ENCODE assay signal across 9 cellular contexts in the genomic region with DNA sequence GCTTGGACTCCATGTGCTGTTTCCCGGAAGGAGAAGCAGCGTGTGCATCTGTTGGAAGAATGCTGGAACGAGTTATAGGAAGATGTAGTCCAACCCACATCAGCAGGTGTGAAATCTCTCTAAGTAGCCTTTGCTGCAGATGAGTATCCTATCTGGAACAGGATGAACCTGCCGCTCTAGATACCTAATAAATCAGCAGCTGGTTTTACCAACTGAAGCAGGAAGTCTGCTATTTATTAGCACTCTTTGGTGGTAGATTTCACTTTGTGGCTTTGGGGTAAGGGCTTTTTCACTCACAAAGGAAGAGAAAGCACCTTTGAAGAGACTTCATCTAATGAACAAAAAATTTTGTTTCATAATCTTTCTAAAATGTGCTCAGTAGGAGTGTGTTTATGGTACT.
A peak's percentile ranks its signal among the peaks of the same experiment; 100 is the strongest.
DNase-seq lines count a peak whose midpoint lies in the region; ATAC-seq and TF ChIP-seq lines count a peak whose summit lies in the region.
"Had no signal": no experiment of that assay in that cellular context is flagged by ENCODE, and none has a peak within 500 bp of the region (broad histone marks: within the 10 kb centered on the region; RNA-seq: fewer than 3 reads in every experiment).

No MANE protein-coding gene starts in this region.

- H2AFZ ChIP-seq in DND-41 (ENCODE audit: low read depth, low read length): no peak overlapping the region

- ATAC-seq in DND-41 (ENCODE audit: insufficient read depth, low read depth): peak; percentile 86
- ATAC-seq in GM19328 (IDR thresholded peaks at IDR 0.05; ENCODE audit: unreplicated experiment): peak; percentile 82
- ATAC-seq in HG03103 (IDR thresholded peaks at IDR 0.05; ENCODE audit: low read depth, unreplicated experiment): peak; percentile 94

- H3K4me2 ChIP-seq in DND-41 (ENCODE audit: insufficient read depth, low read length): peak overlapping the region; percentile 54

- H3K27me3 ChIP-seq in DND-41 (ENCODE audit: insufficient read depth, low read length, poor library complexity): no peaks in the 10 kb centered on the region
- H3K27me3 ChIP-seq: Peyer's patch had no signal

- H3K27ac ChIP-seq in DND-41 (ENCODE audit: low read length) (peak overlapping the region; percentile 80), VCaP (peak overlapping the region; percentile 50)
- H3K27ac ChIP-seq: Peyer's patch had no signal

- TF ChIP-seq CTCF in DND-41 (IDR thresholded peaks at IDR 0.05; ENCODE audit: borderline replicate concordance, extremely low read depth, low read length, poor library complexity, severe bottlenecking): no peak
- TF ChIP-seq CTCF in VCaP (conservative IDR thresholded peaks at IDR 0.05): no peak

- no peaks in the 10 kb centered on the region for H3K79me2 ChIP-seq in DND-41 (ENCODE audit: insufficient read depth, low read length)

- intact Hi-C loops in posterior cingulate gyrus (cut with DNase I): no loop called here

- peak overlapping the region; percentile 42; the same call in 1 of the 2 replicates for H3K9ac ChIP-seq in DND-41 (ENCODE audit: low read depth, low read length)

- no peaks in the 10 kb centered on the region for H4K20me1 ChIP-seq in DND-41 (ENCODE audit: insufficient read depth, low read length)

- DNase-seq in DND-41 (peak; percentile 66), GM03348 (ENCODE audit: low spot score) (no peak), islet precursor cell (no peak), NAMALWA (ENCODE audit: low spot score) (no peak), posterior cingulate gyrus (no peak)
- DNase-seq: Peyer's patch had no signal

- H3K36me3 ChIP-seq in DND-41 (ENCODE audit: insufficient read depth, low read length): peaks cover 5% of the 10 kb centered on the region; the same call in 1 of the 2 replicates

- H3K4me1 ChIP-seq in DND-41 (ENCODE audit: insufficient read depth, low read length): peaks cover 62% of the 10 kb centered on the region
- H3K4me1 ChIP-seq: Peyer's patch had no signal

- no peaks in the 10 kb centered on the region for H3K9me3 ChIP-seq in DND-41 (ENCODE audit: insufficient read depth, low read length, severe bottlenecking)
- H3K9me3 ChIP-seq: Peyer's patch had no signal

- H3K4me3 ChIP-seq in DND-41 (ENCODE audit: low read depth in 1 of 2, low read length in 2 of 2): peak overlapping the region in 1 of 2 experiments; percentile 20; a peak in 2 of 4 replicates
- H3K4me3 ChIP-seq: Peyer's patch had no signal
